In the genomic region with DNA sequence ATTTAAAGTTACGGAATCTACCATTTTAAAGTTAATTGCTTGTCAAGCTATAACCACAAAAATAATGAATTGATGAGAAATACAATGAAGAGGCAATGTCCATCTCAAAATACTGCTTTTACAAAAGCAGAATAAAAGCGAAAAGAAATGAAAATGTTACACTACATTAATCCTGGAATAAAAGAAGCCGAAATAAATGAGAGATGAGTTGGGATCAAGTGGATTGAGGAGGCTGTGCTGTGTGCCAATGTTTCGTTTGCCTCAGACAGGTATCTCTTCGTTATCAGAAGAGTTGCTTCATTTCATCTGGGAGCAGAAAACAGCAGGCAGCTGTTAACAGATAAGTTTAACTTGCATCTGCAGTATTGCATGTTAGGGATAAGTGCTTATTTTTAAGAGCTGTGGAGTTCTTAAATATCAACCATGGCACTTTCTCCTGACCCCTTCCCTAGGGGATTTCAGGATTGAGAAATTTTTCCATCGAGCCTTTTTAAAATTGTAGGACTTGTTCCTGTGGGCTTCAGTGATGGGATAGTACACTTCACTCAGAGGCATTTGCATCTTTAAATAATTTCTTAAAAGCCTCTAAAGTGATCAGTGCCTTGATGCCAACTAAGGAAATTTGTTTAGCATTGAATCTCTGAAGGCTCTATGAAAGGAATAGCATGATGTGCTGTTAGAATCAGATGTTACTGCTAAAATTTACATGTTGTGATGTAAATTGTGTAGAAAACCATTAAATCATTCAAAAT, we compare ENCODE assay signal across 1 cellular context.
TF ChIP-seq lines count a peak whose summit lies in the region.

No MANE protein-coding gene starts in this region.

TF ChIP-seq in HEK293, 187 proteins besides CTCF, POLR2A, EP300 and RAD21 (continued from another document and continues in another):
- TF ChIP-seq, protein P1, sequence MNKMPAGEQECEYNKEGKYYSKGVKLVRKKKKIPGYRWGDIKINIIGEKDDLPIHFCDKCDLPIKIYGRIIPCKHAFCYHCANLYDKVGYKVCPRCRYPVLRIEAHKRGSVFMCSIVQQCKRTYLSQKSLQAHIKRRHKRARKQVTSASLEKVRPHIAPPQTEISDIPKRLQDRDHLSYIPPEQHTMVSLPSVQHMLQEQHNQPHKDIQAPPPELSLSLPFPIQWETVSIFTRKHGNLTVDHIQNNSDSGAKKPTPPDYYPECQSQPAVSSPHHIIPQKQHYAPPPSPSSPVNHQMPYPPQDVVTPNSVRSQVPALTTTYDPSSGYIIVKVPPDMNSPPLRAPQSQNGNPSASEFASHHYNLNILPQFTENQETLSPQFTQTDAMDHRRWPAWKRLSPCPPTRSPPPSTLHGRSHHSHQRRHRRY (tag by site-specific recombination; IDR thresholded peaks at IDR 0.05), result no peak
- TF ChIP-seq ZNF354C (tag by site-specific recombination; IDR thresholded peaks at IDR 0.05; ENCODE audit: borderline replicate concordance, low read depth), result no peak
- no peak for TF ChIP-seq ZNF654 (tag by site-specific recombination; IDR thresholded peaks at IDR 0.05; ENCODE audit: low read depth)
- TF ChIP-seq ZBTB48 (tag by site-specific recombination; IDR thresholded peaks at IDR 0.05), result 0 out of 2 replicates have a peak, but pooled peaks have one; percentile 37
- no peak for TF ChIP-seq SETDB1 (IDR thresholded peaks at IDR 0.05; ENCODE audit: insufficient read length, low read length)
- TF ChIP-seq ZNF664 (tag by site-specific recombination; IDR thresholded peaks at IDR 0.05), result no peak
- no peak for TF ChIP-seq ZNF600 (tag by site-specific recombination; IDR thresholded peaks at IDR 0.05)
- no peak for TF ChIP-seq YY1 (tag by site-specific recombination; IDR thresholded peaks at IDR 0.05)
- TF ChIP-seq WT1 (tag by site-specific recombination; IDR thresholded peaks at IDR 0.05), result no peak
- no peak for TF ChIP-seq ZNF48 (tag by site-specific recombination; IDR thresholded peaks at IDR 0.05)
- TF ChIP-seq, protein P2, sequence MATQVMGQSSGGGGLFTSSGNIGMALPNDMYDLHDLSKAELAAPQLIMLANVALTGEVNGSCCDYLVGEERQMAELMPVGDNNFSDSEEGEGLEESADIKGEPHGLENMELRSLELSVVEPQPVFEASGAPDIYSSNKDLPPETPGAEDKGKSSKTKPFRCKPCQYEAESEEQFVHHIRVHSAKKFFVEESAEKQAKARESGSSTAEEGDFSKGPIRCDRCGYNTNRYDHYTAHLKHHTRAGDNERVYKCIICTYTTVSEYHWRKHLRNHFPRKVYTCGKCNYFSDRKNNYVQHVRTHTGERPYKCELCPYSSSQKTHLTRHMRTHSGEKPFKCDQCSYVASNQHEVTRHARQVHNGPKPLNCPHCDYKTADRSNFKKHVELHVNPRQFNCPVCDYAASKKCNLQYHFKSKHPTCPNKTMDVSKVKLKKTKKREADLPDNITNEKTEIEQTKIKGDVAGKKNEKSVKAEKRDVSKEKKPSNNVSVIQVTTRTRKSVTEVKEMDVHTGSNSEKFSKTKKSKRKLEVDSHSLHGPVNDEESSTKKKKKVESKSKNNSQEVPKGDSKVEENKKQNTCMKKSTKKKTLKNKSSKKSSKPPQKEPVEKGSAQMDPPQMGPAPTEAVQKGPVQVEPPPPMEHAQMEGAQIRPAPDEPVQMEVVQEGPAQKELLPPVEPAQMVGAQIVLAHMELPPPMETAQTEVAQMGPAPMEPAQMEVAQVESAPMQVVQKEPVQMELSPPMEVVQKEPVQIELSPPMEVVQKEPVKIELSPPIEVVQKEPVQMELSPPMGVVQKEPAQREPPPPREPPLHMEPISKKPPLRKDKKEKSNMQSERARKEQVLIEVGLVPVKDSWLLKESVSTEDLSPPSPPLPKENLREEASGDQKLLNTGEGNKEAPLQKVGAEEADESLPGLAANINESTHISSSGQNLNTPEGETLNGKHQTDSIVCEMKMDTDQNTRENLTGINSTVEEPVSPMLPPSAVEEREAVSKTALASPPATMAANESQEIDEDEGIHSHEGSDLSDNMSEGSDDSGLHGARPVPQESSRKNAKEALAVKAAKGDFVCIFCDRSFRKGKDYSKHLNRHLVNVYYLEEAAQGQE (tag by site-specific recombination; IDR thresholded peaks at IDR 0.05), result no peak
- TF ChIP-seq ZNF324 (tag by site-specific recombination; IDR thresholded peaks at IDR 0.05), result no peak
- TF ChIP-seq, protein P3, sequence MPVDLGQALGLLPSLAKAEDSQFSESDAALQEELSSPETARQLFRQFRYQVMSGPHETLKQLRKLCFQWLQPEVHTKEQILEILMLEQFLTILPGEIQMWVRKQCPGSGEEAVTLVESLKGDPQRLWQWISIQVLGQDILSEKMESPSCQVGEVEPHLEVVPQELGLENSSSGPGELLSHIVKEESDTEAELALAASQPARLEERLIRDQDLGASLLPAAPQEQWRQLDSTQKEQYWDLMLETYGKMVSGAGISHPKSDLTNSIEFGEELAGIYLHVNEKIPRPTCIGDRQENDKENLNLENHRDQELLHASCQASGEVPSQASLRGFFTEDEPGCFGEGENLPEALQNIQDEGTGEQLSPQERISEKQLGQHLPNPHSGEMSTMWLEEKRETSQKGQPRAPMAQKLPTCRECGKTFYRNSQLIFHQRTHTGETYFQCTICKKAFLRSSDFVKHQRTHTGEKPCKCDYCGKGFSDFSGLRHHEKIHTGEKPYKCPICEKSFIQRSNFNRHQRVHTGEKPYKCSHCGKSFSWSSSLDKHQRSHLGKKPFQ (tag by site-specific recombination; IDR thresholded peaks at IDR 0.05), result no peak
- TF ChIP-seq ZNF76 (tag by site-specific recombination; IDR thresholded peaks at IDR 0.05; ENCODE audit: borderline replicate concordance, low read depth), result no peak
- peak; percentile 69; the same call in 1 of the 2 replicates for TF ChIP-seq IKZF3 (tag by site-specific recombination; IDR thresholded peaks at IDR 0.05)
- no peak for TF ChIP-seq MYNN (tag by site-specific recombination; IDR thresholded peaks at IDR 0.05; ENCODE audit: borderline replicate concordance)
- TF ChIP-seq, protein P4, sequence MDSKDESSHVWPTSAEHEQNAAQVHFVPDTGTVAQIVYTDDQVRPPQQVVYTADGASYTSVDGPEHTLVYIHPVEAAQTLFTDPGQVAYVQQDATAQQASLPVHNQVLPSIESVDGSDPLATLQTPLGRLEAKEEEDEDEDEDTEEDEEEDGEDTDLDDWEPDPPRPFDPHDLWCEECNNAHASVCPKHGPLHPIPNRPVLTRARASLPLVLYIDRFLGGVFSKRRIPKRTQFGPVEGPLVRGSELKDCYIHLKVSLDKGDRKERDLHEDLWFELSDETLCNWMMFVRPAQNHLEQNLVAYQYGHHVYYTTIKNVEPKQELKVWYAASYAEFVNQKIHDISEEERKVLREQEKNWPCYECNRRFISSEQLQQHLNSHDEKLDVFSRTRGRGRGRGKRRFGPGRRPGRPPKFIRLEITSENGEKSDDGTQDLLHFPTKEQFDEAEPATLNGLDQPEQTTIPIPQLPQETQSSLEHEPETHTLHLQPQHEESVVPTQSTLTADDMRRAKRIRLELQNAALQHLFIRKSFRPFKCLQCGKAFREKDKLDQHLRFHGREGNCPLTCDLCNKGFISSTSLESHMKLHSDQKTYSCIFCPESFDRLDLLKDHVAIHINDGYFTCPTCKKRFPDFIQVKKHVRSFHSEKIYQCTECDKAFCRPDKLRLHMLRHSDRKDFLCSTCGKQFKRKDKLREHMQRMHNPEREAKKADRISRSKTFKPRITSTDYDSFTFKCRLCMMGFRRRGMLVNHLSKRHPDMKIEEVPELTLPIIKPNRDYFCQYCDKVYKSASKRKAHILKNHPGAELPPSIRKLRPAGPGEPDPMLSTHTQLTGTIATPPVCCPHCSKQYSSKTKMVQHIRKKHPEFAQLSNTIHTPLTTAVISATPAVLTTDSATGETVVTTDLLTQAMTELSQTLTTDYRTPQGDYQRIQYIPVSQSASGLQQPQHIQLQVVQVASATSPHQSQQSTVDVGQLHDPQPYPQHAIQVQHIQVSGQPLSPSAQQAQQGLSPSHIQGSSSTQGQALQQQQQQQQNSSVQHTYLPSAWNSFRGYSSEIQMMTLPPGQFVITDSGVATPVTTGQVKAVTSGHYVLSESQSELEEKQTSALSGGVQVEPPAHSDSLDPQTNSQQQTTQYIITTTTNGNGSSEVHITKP (tag by site-specific recombination; IDR thresholded peaks at IDR 0.05), result 0 out of 2 replicates have a peak, but pooled peaks have one; percentile 24
- TF ChIP-seq MEIS1 (CRISPR knock-in tag; IDR thresholded peaks at IDR 0.05; ENCODE audit: borderline replicate concordance), result no peak
- no peak for TF ChIP-seq HOXA7 (CRISPR knock-in tag; IDR thresholded peaks at IDR 0.05; ENCODE audit: borderline replicate concordance)
- TF ChIP-seq KLF9 (tag by site-specific recombination; IDR thresholded peaks at IDR 0.05; ENCODE audit: low read depth), result no peak
- no peak for TF ChIP-seq ZNF514 (tag by site-specific recombination; IDR thresholded peaks at IDR 0.05)
- TF ChIP-seq ZNF473 (tag by site-specific recombination; IDR thresholded peaks at IDR 0.05), result no peak
- no peak for TF ChIP-seq ZNF624 (tag by site-specific recombination; IDR thresholded peaks at IDR 0.05)
- no peak for TF ChIP-seq ZNF544 (tag by site-specific recombination; IDR thresholded peaks at IDR 0.05)
- TF ChIP-seq ZNF274 (IDR thresholded peaks at IDR 0.05; ENCODE audit: low read length), result no peak
- TF ChIP-seq ZNF274 (tag by site-specific recombination; IDR thresholded peaks at IDR 0.05; ENCODE audit: borderline replicate concordance), result no peak
- no peak for TF ChIP-seq ZFP69B (tag by site-specific recombination; IDR thresholded peaks at IDR 0.05)
- TF ChIP-seq, protein P5, sequence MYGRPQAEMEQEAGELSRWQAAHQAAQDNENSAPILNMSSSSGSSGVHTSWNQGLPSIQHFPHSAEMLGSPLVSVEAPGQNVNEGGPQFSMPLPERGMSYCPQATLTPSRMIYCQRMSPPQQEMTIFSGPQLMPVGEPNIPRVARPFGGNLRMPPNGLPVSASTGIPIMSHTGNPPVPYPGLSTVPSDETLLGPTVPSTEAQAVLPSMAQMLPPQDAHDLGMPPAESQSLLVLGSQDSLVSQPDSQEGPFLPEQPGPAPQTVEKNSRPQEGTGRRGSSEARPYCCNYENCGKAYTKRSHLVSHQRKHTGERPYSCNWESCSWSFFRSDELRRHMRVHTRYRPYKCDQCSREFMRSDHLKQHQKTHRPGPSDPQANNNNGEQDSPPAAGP (tag by site-specific recombination; IDR thresholded peaks at IDR 0.05), result no peak
- no peak for TF ChIP-seq ZNF776 (tag by site-specific recombination; IDR thresholded peaks at IDR 0.05; ENCODE audit: borderline replicate concordance)
- no peak for TF ChIP-seq BCL11B (tag by site-specific recombination; IDR thresholded peaks at IDR 0.05; ENCODE audit: low read depth)
- TF ChIP-seq ZNF394 (tag by site-specific recombination; IDR thresholded peaks at IDR 0.05; ENCODE audit: borderline replicate concordance), result no peak
- TF ChIP-seq, protein P6, sequence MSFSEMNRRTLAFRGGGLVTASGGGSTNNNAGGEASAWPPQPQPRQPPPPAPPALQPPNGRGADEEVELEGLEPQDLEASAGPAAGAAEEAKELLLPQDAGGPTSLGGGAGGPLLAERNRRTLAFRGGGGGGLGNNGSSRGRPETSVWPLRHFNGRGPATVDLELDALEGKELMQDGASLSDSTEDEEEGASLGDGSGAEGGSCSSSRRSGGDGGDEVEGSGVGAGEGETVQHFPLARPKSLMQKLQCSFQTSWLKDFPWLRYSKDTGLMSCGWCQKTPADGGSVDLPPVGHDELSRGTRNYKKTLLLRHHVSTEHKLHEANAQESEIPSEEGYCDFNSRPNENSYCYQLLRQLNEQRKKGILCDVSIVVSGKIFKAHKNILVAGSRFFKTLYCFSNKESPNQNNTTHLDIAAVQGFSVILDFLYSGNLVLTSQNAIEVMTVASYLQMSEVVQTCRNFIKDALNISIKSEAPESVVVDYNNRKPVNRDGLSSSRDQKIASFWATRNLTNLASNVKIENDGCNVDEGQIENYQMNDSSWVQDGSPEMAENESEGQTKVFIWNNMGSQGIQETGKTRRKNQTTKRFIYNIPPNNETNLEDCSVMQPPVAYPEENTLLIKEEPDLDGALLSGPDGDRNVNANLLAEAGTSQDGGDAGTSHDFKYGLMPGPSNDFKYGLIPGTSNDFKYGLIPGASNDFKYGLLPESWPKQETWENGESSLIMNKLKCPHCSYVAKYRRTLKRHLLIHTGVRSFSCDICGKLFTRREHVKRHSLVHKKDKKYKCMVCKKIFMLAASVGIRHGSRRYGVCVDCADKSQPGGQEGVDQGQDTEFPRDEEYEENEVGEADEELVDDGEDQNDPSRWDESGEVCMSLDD (tag by site-specific recombination; IDR thresholded peaks at IDR 0.05), result no peak
- TF ChIP-seq PRDM1 (tag by site-specific recombination; IDR thresholded peaks at IDR 0.05), result 0 out of 2 replicates have a peak, but pooled peaks have one; percentile 7
- TF ChIP-seq ZIC2 (tag by site-specific recombination; IDR thresholded peaks at IDR 0.05), result no peak
- no peak for TF ChIP-seq ZNF529 (tag by site-specific recombination; IDR thresholded peaks at IDR 0.05; ENCODE audit: insufficient replicate concordance)
- TF ChIP-seq, protein P7, sequence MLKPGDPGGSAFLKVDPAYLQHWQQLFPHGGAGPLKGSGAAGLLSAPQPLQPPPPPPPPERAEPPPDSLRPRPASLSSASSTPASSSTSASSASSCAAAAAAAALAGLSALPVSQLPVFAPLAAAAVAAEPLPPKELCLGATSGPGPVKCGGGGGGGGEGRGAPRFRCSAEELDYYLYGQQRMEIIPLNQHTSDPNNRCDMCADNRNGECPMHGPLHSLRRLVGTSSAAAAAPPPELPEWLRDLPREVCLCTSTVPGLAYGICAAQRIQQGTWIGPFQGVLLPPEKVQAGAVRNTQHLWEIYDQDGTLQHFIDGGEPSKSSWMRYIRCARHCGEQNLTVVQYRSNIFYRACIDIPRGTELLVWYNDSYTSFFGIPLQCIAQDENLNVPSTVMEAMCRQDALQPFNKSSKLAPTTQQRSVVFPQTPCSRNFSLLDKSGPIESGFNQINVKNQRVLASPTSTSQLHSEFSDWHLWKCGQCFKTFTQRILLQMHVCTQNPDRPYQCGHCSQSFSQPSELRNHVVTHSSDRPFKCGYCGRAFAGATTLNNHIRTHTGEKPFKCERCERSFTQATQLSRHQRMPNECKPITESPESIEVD (tag by site-specific recombination; IDR thresholded peaks at IDR 0.05), result peak; percentile 89
- TF ChIP-seq ZNF121 (tag by site-specific recombination; IDR thresholded peaks at IDR 0.05), result no peak
- TF ChIP-seq ZNF521 (tag by site-specific recombination; IDR thresholded peaks at IDR 0.05), result no peak
- no peak for TF ChIP-seq ZSCAN23 (tag by site-specific recombination; IDR thresholded peaks at IDR 0.05)
- TF ChIP-seq, protein P8, sequence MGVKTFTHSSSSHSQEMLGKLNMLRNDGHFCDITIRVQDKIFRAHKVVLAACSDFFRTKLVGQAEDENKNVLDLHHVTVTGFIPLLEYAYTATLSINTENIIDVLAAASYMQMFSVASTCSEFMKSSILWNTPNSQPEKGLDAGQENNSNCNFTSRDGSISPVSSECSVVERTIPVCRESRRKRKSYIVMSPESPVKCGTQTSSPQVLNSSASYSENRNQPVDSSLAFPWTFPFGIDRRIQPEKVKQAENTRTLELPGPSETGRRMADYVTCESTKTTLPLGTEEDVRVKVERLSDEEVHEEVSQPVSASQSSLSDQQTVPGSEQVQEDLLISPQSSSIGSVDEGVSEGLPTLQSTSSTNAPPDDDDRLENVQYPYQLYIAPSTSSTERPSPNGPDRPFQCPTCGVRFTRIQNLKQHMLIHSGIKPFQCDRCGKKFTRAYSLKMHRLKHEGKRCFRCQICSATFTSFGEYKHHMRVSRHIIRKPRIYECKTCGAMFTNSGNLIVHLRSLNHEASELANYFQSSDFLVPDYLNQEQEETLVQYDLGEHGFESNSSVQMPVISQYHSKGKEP (tag by site-specific recombination; IDR thresholded peaks at IDR 0.05), result peak; percentile 84
- no peak for TF ChIP-seq ZNF155 (tag by site-specific recombination; IDR thresholded peaks at IDR 0.05)
- TF ChIP-seq BCL11A (tag by site-specific recombination; IDR thresholded peaks at IDR 0.05; ENCODE audit: low read depth), result no peak
- TF ChIP-seq ZNF785 (tag by site-specific recombination; IDR thresholded peaks at IDR 0.05), result no peak
